In genomic region chr2:65069425-65069824, GRCh38 we compare ENCODE assay signal across 15 cellular contexts. TPM values are rescaled to one million over a fixed set of nuclear protein-coding genes. Genes with fewer than 3 reads are reported as not detected.
DNase-seq lines count a peak whose midpoint lies in the region; ATAC-seq and TF ChIP-seq lines count a peak whose summit lies in the region.
"Had no signal": no experiment of that assay in that cellular context is flagged by ENCODE, and none has a peak within 500 bp of the region (broad histone marks: within the 10 kb centered on the region; RNA-seq: fewer than 3 reads in every experiment).

No MANE protein-coding gene starts in this region.

- POLR2A ChIA-PET in naive thymus-derived CD8-positive, alpha-beta T cell (lab: Charles Lee): interaction anchor here (1.1 kb wide), 1 partner anchor 15 kb away, joined by 3 read pairs; no protein-coding TSS in a partner anchor

- no peaks in the 10 kb centered on the region for H3K9me3 ChIP-seq in ascending aorta
- H3K9me3 ChIP-seq in transverse colon: no peaks in the 10 kb centered on the region
- H3K9me3 ChIP-seq: SJCRH30 had no signal

- no peak for TF ChIP-seq EP300 in transverse colon (IDR thresholded peaks at IDR 0.05; ENCODE audit: low read depth)

- intact Hi-C loops in ascending aorta (cut with DNase I): no loop called here
- intact Hi-C loops in transverse colon (cut with DNase I; ENCODE audit: low total_unique reads): no loop called here

- H3K36me3 ChIP-seq in ascending aorta (peaks cover 33 to 36% of the 10 kb centered on the region in 2 donors), transverse colon (peaks cover 0 to 4% (median 0%) of the 10 kb centered on the region in 4 donors)

- H3K4me3 Mint-ChIP-seq in naive thymus-derived CD8-positive, alpha-beta T cell: no peak overlapping the region
- H3K4me3 Mint-ChIP-seq: activated B cell treated with CpG ODN at 0.5 μM for 24 hours had no signal

- TF ChIP-seq POLR2A in transverse colon (IDR thresholded peaks at IDR 0.05): no peak

- peaks cover 7 to 40% of the 10 kb centered on the region in 2 donors for H3K4me1 ChIP-seq in ascending aorta
- H3K4me1 ChIP-seq in transverse colon: peaks cover 18 to 52% (median 28%) of the 10 kb centered on the region in 4 donors

- H3K36me3 Mint-ChIP-seq in activated naive CD4-positive, alpha-beta T cell treated with anti-CD3 and anti-CD28 coated beads, Interleukin-2, amount 50 U/mL, for 72 hours: no peaks in the 10 kb centered on the region
- peaks cover 0 to 49% (median 0%) of the 10 kb centered on the region in 3 donors for H3K36me3 Mint-ChIP-seq in naive thymus-derived CD8-positive, alpha-beta T cell

- WGBS in transverse colon (ENCODE audit: low coverage in 1 of 2), 2 donors: 60 to 95% methylated on average over 1 to 6 of the region's 6 CpGs

- no peaks in the 10 kb centered on the region for H3K9me3 Mint-ChIP-seq in activated naive CD4-positive, alpha-beta T cell treated with anti-CD3 and anti-CD28 coated beads, Interleukin-2, amount 50 U/mL, for 72 hours
- no peaks in the 10 kb centered on the region for H3K9me3 Mint-ChIP-seq in naive thymus-derived CD8-positive, alpha-beta T cell
- H3K9me3 Mint-ChIP-seq: activated B cell treated with CpG ODN at 0.5 μM for 24 hours had no signal

- H3K4me1 Mint-ChIP-seq in naive thymus-derived CD8-positive, alpha-beta T cell: peaks cover 24 to 47% (median 36%) of the 10 kb centered on the region in 4 donors

- no peak for ATAC-seq in activated naive CD4-positive, alpha-beta T cell treated with anti-CD3 and anti-CD28 coated beads, Interleukin-2, amount 50 U/mL, for 72 hours
- no peak for ATAC-seq in naive thymus-derived CD8-positive, alpha-beta T cell

- in situ Hi-C loops in transverse colon (cut with MboI; ENCODE audit: low pct_ligation_motif_present in 1 of 4, low pct_unique_long_range_greater_than_20kb in 1 of 4, low sequenced_read_pairs in 3 of 4): loop anchor here in 3 of 4 donors (10.0 to 25.0 kb wide), 3 partner anchors 115 to 493 kb away; no protein-coding TSS in a partner anchor

- TF ChIP-seq CTCF in ascending aorta (IDR thresholded peaks at IDR 0.05) (no peak), transverse colon (IDR thresholded peaks at IDR 0.05) (no peak)

- no peaks in the 10 kb centered on the region for H3K27me3 ChIP-seq in ascending aorta
- no peaks in the 10 kb centered on the region for H3K27me3 ChIP-seq in transverse colon
- H3K27me3 ChIP-seq: SJCRH30 had no signal

- H3K27me3 Mint-ChIP-seq in naive thymus-derived CD8-positive, alpha-beta T cell: no peaks in the 10 kb centered on the region
- H3K27me3 Mint-ChIP-seq: activated B cell treated with CpG ODN at 0.5 μM for 24 hours had no signal

- DNase-seq in activated naive CD4-positive, alpha-beta T cell treated with anti-CD3 and anti-CD28 coated beads, Interleukin-2, amount 50 U/mL, for 72 hours (ENCODE audit: low spot score in 2 of 2): no peak
- DNase-seq in activated naive CD4-positive, alpha-beta T cell (lab: John Stamatoyannopoulos, UW): no peak
- DNase-seq in ascending aorta (ENCODE audit: low spot score in 2 of 2) (no peak), transverse colon (no peak), NCI-H510A treated with DMSO at 0.1 percent for 48 hours (lab: John Stamatoyannopoulos, UW) (no peak), A172 (ENCODE audit: low spot score) (no peak), NCI-H2107 treated with DMSO at 0.1 percent for 48 hours (lab: John Stamatoyannopoulos, UW; ENCODE audit: unreplicated experiment) (no peak)
- no peak for DNase-seq in naive thymus-derived CD8-positive, alpha-beta T cell
- DNase-seq: activated B cell treated with CpG ODN at 0.5 μM for 24 hours; activated gamma-delta T cell; effector CD4-positive, alpha-beta T cell; NCI-H1092; NCI-H69; SJCRH30; small intestine had no signal

- H3K4me3 ChIP-seq in ascending aorta (no peak overlapping the region), transverse colon (no peak overlapping the region)
- H3K4me3 ChIP-seq: SJCRH30 had no signal

- peak overlapping the region; percentile 46 to 81 for H3K27ac Mint-ChIP-seq in activated naive CD4-positive, alpha-beta T cell treated with anti-CD3 and anti-CD28 coated beads, Interleukin-2, amount 50 U/mL, for 72 hours
- H3K27ac Mint-ChIP-seq in naive thymus-derived CD8-positive, alpha-beta T cell: peak overlapping the region in 9 of 10 donors; percentile 53 to 85 (median 77)
- H3K27ac Mint-ChIP-seq: activated B cell treated with CpG ODN at 0.5 μM for 24 hours had no signal

- H3K27ac ChIP-seq in ascending aorta (peak overlapping the region; percentile 62 to 67), transverse colon (peak overlapping the region; percentile 30 to 67 (median 49))
- H3K27ac ChIP-seq: SJCRH30 had no signal

RNA-seq across cellular contexts. Expression of gene CEP68, which starts 13.2 kb away (rescaled TPM):
- 1 to 10 TPM; 4.1 to 4.2 TPM for total RNA-seq in activated naive CD4-positive, alpha-beta T cell treated with anti-CD3 and anti-CD28 coated beads, Interleukin-2, amount 50 U/mL, for 72 hours
- total RNA-seq in ascending aorta (30.8 TPM), transverse colon (10 to 100 TPM; 11.6 to 32.2 (median 15.9) TPM)
- total RNA-seq in naive thymus-derived CD8-positive, alpha-beta T cell: 10 to 100 TPM; 53.3 to 61.7 TPM
- polyA plus RNA-seq in naive thymus-derived CD8-positive, alpha-beta T cell: 10 to 100 TPM; 26.6 to 39.1 (median 34.7) TPM
- total RNA-seq in A172 (2014; rRNA removed; shearing (Covaris generic)): 6.0 and 10.0 TPM in 2 replicates
